ENCODE assay signal across 8 cellular contexts in the genomic region with DNA sequence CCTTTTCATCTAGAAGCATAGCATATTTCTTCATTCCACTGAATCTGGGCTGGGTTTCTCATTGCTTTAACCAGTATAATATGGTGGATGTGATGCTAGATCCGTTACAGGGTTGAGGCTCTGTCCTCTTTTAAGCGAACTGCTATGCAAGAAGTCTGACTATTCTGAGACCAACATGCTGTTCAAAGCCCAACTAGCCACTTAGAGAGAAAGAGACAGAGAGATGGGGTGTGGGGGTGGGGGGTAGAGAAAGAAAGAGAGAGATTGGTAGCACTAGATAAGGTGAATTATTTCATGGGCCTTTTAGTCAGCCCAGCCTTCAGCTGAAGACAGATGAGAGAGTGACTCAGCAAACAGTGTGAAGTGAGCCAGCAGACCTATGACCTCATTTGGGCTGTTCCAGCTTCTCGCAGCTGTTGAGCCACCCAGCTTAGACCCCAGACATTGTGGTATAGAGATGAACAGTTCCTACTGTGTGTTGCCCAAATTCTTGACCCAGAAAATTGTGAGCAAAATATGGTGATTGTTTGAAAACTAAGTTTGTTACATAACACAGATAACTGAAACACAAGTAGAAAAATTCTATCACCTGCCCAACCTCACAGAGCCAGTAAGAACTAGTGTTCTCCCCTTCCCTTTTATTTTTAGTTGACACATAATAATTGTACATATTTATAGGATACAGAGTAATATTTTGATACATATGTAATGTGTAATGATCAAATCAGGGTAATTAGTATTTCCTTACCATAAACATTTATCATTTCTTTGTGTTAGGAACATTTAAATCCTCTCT. TPM values are rescaled to one million over a fixed set of nuclear protein-coding genes. Genes with fewer than 3 reads are reported as not detected.
DNase-seq lines count a peak whose midpoint lies in the region; ATAC-seq and TF ChIP-seq lines count a peak whose summit lies in the region.

No MANE protein-coding gene starts in this region.

- H3K27ac ChIP-seq in PC-9 = peak overlapping the region; percentile 69
- no peak overlapping the region for H3K27ac ChIP-seq in prostate gland

- CTCF ChIA-PET in PC-9 (lab: Charles Lee) = no interaction called here

- peak; percentile 61 for ATAC-seq in GM19043 (IDR thresholded peaks at IDR 0.05; ENCODE audit: low read depth, unreplicated experiment)
- peak; percentile 93 for ATAC-seq in HG03432 (IDR thresholded peaks at IDR 0.05; ENCODE audit: unreplicated experiment)
- ATAC-seq in natural killer cell treated with Interleukin-12 subunit alpha and Interleukin-12 subunit beta and Interleukin-15 and Interleukin-18, amount 100 ng/mL, for 72 hours = peak; percentile 93 to 99

- TF ChIP-seq POLR2A in erythroblast (IDR thresholded peaks at IDR 0.05; ENCODE audit: low read length) = no peak
- TF ChIP-seq POLR2A in prostate gland (IDR thresholded peaks at IDR 0.05) = no peak

- no peaks in the 10 kb centered on the region for H3K27me3 Mint-ChIP-seq in natural killer cell treated with Interleukin-12 subunit alpha and Interleukin-12 subunit beta and Interleukin-15 and Interleukin-18, amount 100 ng/mL, for 72 hours

- H2AFZ ChIP-seq in PC-9 = peak overlapping the region; percentile 5; the same call in 1 of the 2 replicates

- H3K9me3 ChIP-seq in PC-9 (ENCODE audit: insufficient read depth, low read depth) (peaks cover 9% of the 10 kb centered on the region), prostate gland (no peaks in the 10 kb centered on the region)

- H3K9me2 ChIP-seq in PC-9 (ENCODE audit: insufficient read depth) = no peaks in the 10 kb centered on the region

- intact Hi-C loops in PC-9 (cut with micrococcal nuclease; ENCODE audit: unreplicated experiment) (no loop called here), prostate gland (cut with DNase I) (no loop called here)

- peaks cover 10 to 17% of the 10 kb centered on the region in 2 donors for H3K4me1 Mint-ChIP-seq in natural killer cell treated with Interleukin-12 subunit alpha and Interleukin-12 subunit beta and Interleukin-15 and Interleukin-18, amount 100 ng/mL, for 72 hours (ENCODE audit: low read depth in 2 of 2)

- no peaks in the 10 kb centered on the region for H3K79me2 ChIP-seq in PC-9 (ENCODE audit: low read depth)

- H3K36me3 ChIP-seq in PC-9 (ENCODE audit: low read depth) (peaks cover 5% of the 10 kb centered on the region), prostate gland (no peaks in the 10 kb centered on the region)

- peak overlapping the region; percentile 19 for H3K4me3 Mint-ChIP-seq in natural killer cell treated with Interleukin-12 subunit alpha and Interleukin-12 subunit beta and Interleukin-15 and Interleukin-18, amount 100 ng/mL, for 72 hours

- TF ChIP-seq CTCF in PC-9 (conservative IDR thresholded peaks at IDR 0.05) (no peak), prostate gland (IDR thresholded peaks at IDR 0.05) (no peak)

- H4K20me1 ChIP-seq in PC-9 (ENCODE audit: insufficient read depth) = no peaks in the 10 kb centered on the region

- peaks cover 10% of the 10 kb centered on the region for H3K36me3 Mint-ChIP-seq in natural killer cell treated with Interleukin-12 subunit alpha and Interleukin-12 subunit beta and Interleukin-15 and Interleukin-18, amount 100 ng/mL, for 72 hours

- peak overlapping the region; percentile 24 for H3K4me2 ChIP-seq in PC-9

- no TSS peak for BruUV-seq in PC-9 (replicated peaks; lab: Mats Ljungman, UMichigan)

- H3K27me3 ChIP-seq in PC-9 (ENCODE audit: insufficient read depth, low read depth) = no peaks in the 10 kb centered on the region
- no peaks in the 10 kb centered on the region for H3K27me3 ChIP-seq in prostate gland (replicated peaks; ENCODE audit: insufficient read depth)

- H3K4me1 ChIP-seq in PC-9 (replicated peaks; ENCODE audit: insufficient read depth) = peaks cover 24% of the 10 kb centered on the region
- H3K4me1 ChIP-seq in prostate gland (replicated peaks) = no peaks in the 10 kb centered on the region

- 80% methylated on average over 3 of the region's 3 CpGs for WGBS in prostate gland

- DNase-seq in CMK (ENCODE audit: low read depth) (peak; percentile 35), PC-9 (peak; percentile 37 to 71), erythroblast (lab: John Stamatoyannopoulos, UW) (peak; percentile 93 to 95), prostate gland (ENCODE audit: low spot score) (no peak)
- no peak for DNase-seq in natural killer cell treated with Interleukin-12 subunit alpha and Interleukin-12 subunit beta and Interleukin-15 and Interleukin-18, amount 100 ng/mL, for 72 hours (ENCODE audit: low spot score)
- no peak for DNase-seq in effector CD4-positive, alpha-beta T cell

- peak overlapping the region; percentile 68 to 78 for H3K27ac Mint-ChIP-seq in natural killer cell treated with Interleukin-12 subunit alpha and Interleukin-12 subunit beta and Interleukin-15 and Interleukin-18, amount 100 ng/mL, for 72 hours

- H3K9me3 Mint-ChIP-seq in natural killer cell treated with Interleukin-12 subunit alpha and Interleukin-12 subunit beta and Interleukin-15 and Interleukin-18, amount 100 ng/mL, for 72 hours = peaks cover 4% of the 10 kb centered on the region

- POLR2A ChIA-PET in PC-9 (lab: Charles Lee; ENCODE audit: unreplicated experiment) = no interaction called here

- 0 out of 2 replicates have a peak overlapping the region, but pooled peaks have one; percentile 12 for H3K4me3 ChIP-seq in PC-9
- no peak overlapping the region for H3K4me3 ChIP-seq in prostate gland

- peaks cover 5% of the 10 kb centered on the region for H3F3A ChIP-seq in PC-9 (ENCODE audit: insufficient read depth, low read depth)

RNA-seq across cellular contexts. Expression of a gene that starts 40.7 kb away (rescaled TPM):
- total RNA-seq in PC-9 (2021) (16.1 and 16.7 TPM in 2 replicates), prostate gland (10 to 100 TPM; 24.7 to 29.3 TPM)
- total RNA-seq in natural killer cell treated with Interleukin-12 subunit alpha and Interleukin-12 subunit beta and Interleukin-15 and Interleukin-18, amount 100 ng/mL, for 72 hours = 10 to 100 TPM; 46.6 to 65.9 TPM

Comparison
In these comparisons a context has a peak if more than half of its experiments do, and no peak if none do; other contexts are left out.
1. DNase-seq: peak in CMK (single experiment), PC-9 (2 of 2) and erythroblast (2 of 2); none in natural killer cell treated with Interleukin-12 subunit alpha and Interleukin-12 subunit beta and Interleukin-15 and Interleukin-18, amount 100 ng/mL, for 72 hours (single experiment), effector CD4-positive, alpha-beta T cell (single experiment) and prostate gland (single experiment).
2. Peak in every context shown above with its lines, with median percentiles within 50 percentile points of each other: ATAC-seq.